17 cellular contexts compared by ENCODE assay signal in genomic region chr2:238905721-238906120, GRCh38. TPM values are rescaled to one million over a fixed set of nuclear protein-coding genes. Genes with fewer than 3 reads are reported as not detected.
DNase-seq lines count a peak whose midpoint lies in the region; ATAC-seq and TF ChIP-seq lines count a peak whose summit lies in the region.
"Had no signal": no experiment of that assay in that cellular context is flagged by ENCODE, and none has a peak within 500 bp of the region (broad histone marks: within the 10 kb centered on the region; RNA-seq: fewer than 3 reads in every experiment).

No MANE protein-coding gene starts in this region.

- H3K4me1 Mint-ChIP-seq in neural progenitor cell, result peaks cover 18% of the 10 kb centered on the region
- H3K4me1 Mint-ChIP-seq: B cell, CD14-positive monocyte, IgD-negative memory B cell had no signal

- in situ Hi-C loops in GM23248 (cut with MboI), result no loop called here

- no peak overlapping the region for H3K27ac ChIP-seq in A673 (ENCODE audit: low read depth, low read length, poor library complexity, severe bottlenecking)
- H3K27ac ChIP-seq in GM23248, result peak overlapping the region; percentile 38
- no peak overlapping the region for H3K27ac ChIP-seq in neural progenitor cell

- peaks cover 5% of the 10 kb centered on the region for H3K27me3 Mint-ChIP-seq in neural progenitor cell (ENCODE audit: insufficient read depth, low read depth)
- H3K27me3 Mint-ChIP-seq: B cell, IgD-negative memory B cell had no signal

- no peaks in the 10 kb centered on the region for H3K36me3 Mint-ChIP-seq in neural progenitor cell
- H3K36me3 Mint-ChIP-seq: CD14-positive monocyte; CD4-positive, alpha-beta memory T cell; IgD-negative memory B cell had no signal

- intact Hi-C loops in A673 (cut with micrococcal nuclease; ENCODE audit: unreplicated experiment) (no loop called here), Right ventricle myocardium superior (cut with DNase I) (no loop called here)

- POLR2A ChIA-PET in A673 (lab: Charles Lee; ENCODE audit: low non-redundant PET), result no interaction called here

- H4K20me1 ChIP-seq in GM23248 (ENCODE audit: insufficient read depth) (peaks cover 17% of the 10 kb centered on the region; the same call in 1 of the 2 replicates), neural progenitor cell (ENCODE audit: low read depth) (no peaks in the 10 kb centered on the region)

- DNase-seq in A673 (ENCODE audit: low spot score) (peak; percentile 40), GM23248 (peak; percentile 39), NCI-H1105 (lab: John Stamatoyannopoulos, UW) (peak; percentile 1), neural progenitor cell (ENCODE audit: low spot score) (no peak), NCI-H2029 (lab: John Stamatoyannopoulos, UW) (no peak), BE2C (no peak), Right ventricle myocardium superior (no peak)
- DNase-seq: 8988T; CD4-positive, alpha-beta memory T cell; HCEC 1CT; Karpas-422; KBM-7 had no signal

- H3K4me1 ChIP-seq in A673 (ENCODE audit: insufficient read depth, low read length, poor library complexity, severe bottlenecking) (no peaks in the 10 kb centered on the region), GM23248 (ENCODE audit: insufficient read depth) (peaks cover 13% of the 10 kb centered on the region), neural progenitor cell (peaks cover 9% of the 10 kb centered on the region), BE2C (no peaks in the 10 kb centered on the region)

- no peak for ATAC-seq in Right ventricle myocardium superior (ENCODE audit: poor library complexity)
- no peak for ATAC-seq in HG03460 (IDR thresholded peaks at IDR 0.05; ENCODE audit: unreplicated experiment)
- ATAC-seq: GM23338 had no signal

- CTCF ChIA-PET in A673 (lab: Charles Lee), result no interaction called here

- peaks cover 95% of the 10 kb centered on the region for H3K79me2 ChIP-seq in GM23248 (ENCODE audit: insufficient read depth)
- H3K79me2 ChIP-seq in neural progenitor cell (ENCODE audit: low read depth), result no peaks in the 10 kb centered on the region

- no peak overlapping the region for H3K4me2 ChIP-seq in GM23248 (ENCODE audit: unreplicated experiment)
- H3K4me2 ChIP-seq in neural progenitor cell, result no peak overlapping the region
- H3K4me2 ChIP-seq: GM23338 had no signal

- H3K4me3 Mint-ChIP-seq in neural progenitor cell, result no peak overlapping the region
- H3K4me3 Mint-ChIP-seq: B cell; CD14-positive monocyte; CD4-positive, alpha-beta memory T cell; GM23338; IgD-negative memory B cell had no signal

- no peak overlapping the region for H2AFZ ChIP-seq in GM23248
- H2AFZ ChIP-seq in neural progenitor cell (replicated peaks), result no peak overlapping the region
- H2AFZ ChIP-seq: GM23338 had no signal

- H3K4me3 ChIP-seq in A673 (ENCODE audit: low read depth, low read length, poor library complexity, severe bottlenecking), result no peak overlapping the region
- no peak overlapping the region for H3K4me3 ChIP-seq in GM23248
- no peak overlapping the region for H3K4me3 ChIP-seq in neural progenitor cell
- no peak overlapping the region for H3K4me3 ChIP-seq in BE2C (ENCODE audit: low read depth, low read length)
- H3K4me3 ChIP-seq: GM23338 had no signal

- H3K9me3 ChIP-seq in A673 (ENCODE audit: low read depth, low read length, poor library complexity, severe bottlenecking), result no peaks in the 10 kb centered on the region
- no peaks in the 10 kb centered on the region for H3K9me3 ChIP-seq in GM23248 (ENCODE audit: low read depth)
- no peaks in the 10 kb centered on the region for H3K9me3 ChIP-seq in neural progenitor cell (ENCODE audit: low read depth)
- peaks cover 3% of the 10 kb centered on the region; the same call in 1 of the 2 replicates for H3K9me3 ChIP-seq in BE2C

- peak overlapping the region; percentile 77 for H3K27ac Mint-ChIP-seq in neural progenitor cell
- H3K27ac Mint-ChIP-seq: B cell; CD14-positive monocyte; CD4-positive, alpha-beta memory T cell; GM23338; IgD-negative memory B cell had no signal

- 61 to 63% methylated on average over 29 of the region's 29 CpGs for WGBS in GM23248 (ENCODE audit: low coverage in 1 of 2, low lambda C conversion rate in 2 of 2, missing lambda C conversion rate in 2 of 2), 2 experiments

- BruUV-seq in A673 (replicated peaks; lab: Mats Ljungman, UMichigan), result no TSS peak

- H3K9ac ChIP-seq in GM23248 (no peak overlapping the region), neural progenitor cell (no peak overlapping the region)

- no peaks in the 10 kb centered on the region for H3K9me2 ChIP-seq in GM23248 (ENCODE audit: insufficient read depth)

- H3K36me3 ChIP-seq in A673 (ENCODE audit: insufficient read depth, low read length, poor library complexity, severe bottlenecking), result no peaks in the 10 kb centered on the region
- peaks cover 18% of the 10 kb centered on the region for H3K36me3 ChIP-seq in GM23248 (ENCODE audit: low read depth)
- no peaks in the 10 kb centered on the region for H3K36me3 ChIP-seq in neural progenitor cell
- H3K36me3 ChIP-seq in BE2C, result no peaks in the 10 kb centered on the region

- peaks cover 80% of the 10 kb centered on the region for H3F3A ChIP-seq in GM23248 (ENCODE audit: insufficient read depth)
- H3F3A ChIP-seq in neural progenitor cell (ENCODE audit: low read depth), result peaks cover 8% of the 10 kb centered on the region

- TF ChIP-seq CTCF in A673 (conservative IDR thresholded peaks at IDR 0.05; ENCODE audit: low read depth, low read length) (no peak), neural progenitor cell (IDR thresholded peaks at IDR 0.05) (no peak), BE2C (IDR thresholded peaks at IDR 0.05; ENCODE audit: low read depth, low read length) (no peak)

- H3K9me3 Mint-ChIP-seq in neural progenitor cell, result no peaks in the 10 kb centered on the region
- H3K9me3 Mint-ChIP-seq: GM23338 had no signal

- H3K27me3 ChIP-seq in A673 (replicated peaks; ENCODE audit: insufficient read depth, low read depth, low read length, poor library complexity), result no peaks in the 10 kb centered on the region
- H3K27me3 ChIP-seq in GM23248 (replicated peaks; ENCODE audit: insufficient read depth), result no peaks in the 10 kb centered on the region
- H3K27me3 ChIP-seq in neural progenitor cell, result no peaks in the 10 kb centered on the region
- H3K27me3 ChIP-seq in BE2C, result no peaks in the 10 kb centered on the region

RNA-seq across cellular contexts. Expression of gene TWIST2, which starts 57.8 kb away (rescaled TPM):
- total RNA-seq in A673 (2021) (not detected in 2 replicates), neural progenitor cell (ENCODE audit: low replicate concordance) (0.51 and 1.7 TPM in 2 replicates), Right ventricle myocardium superior (1.9 TPM)
- total RNA-seq in GM23248 (2014; rRNA removed; shearing (Covaris generic)), result 467 and 544 TPM in 2 replicates
- polyA plus RNA-seq in GM23248 (2016; fragmentation: Nextera tagmentation; extraction: Ambion mirVana), result 248 and 253 TPM in 2 replicates
- polyA plus RNA-seq in BE2C (2012; ENCODE audit: insufficient read depth, insufficient read length, low read depth), result not detected
- total RNA-seq: B cell; CD4-positive, alpha-beta memory T cell had no signal
- polyA plus RNA-seq: CD4-positive, alpha-beta memory T cell; IgD-negative memory B cell had no signal

Comparison
In these comparisons a context has a peak if more than half of its experiments do, and no peak if none do; other contexts are left out.
1. DNase-seq: peak in A673 (single experiment), GM23248 (single experiment) and NCI-H1105 (single experiment); none in neural progenitor cell (single experiment), NCI-H2029 (single experiment), BE2C (single experiment) and Right ventricle myocardium superior (single experiment).
2. RNA of gene TWIST2, which starts 57.8 kb away (total RNA-seq): 467 to 544 TPM in GM23248; 1.9 TPM in Right ventricle myocardium superior (single experiment), 0.51 to 1.7 TPM in neural progenitor cell and not detected in A673; every median in the first group is over 100 times any median in the second.